In the genomic region with DNA sequence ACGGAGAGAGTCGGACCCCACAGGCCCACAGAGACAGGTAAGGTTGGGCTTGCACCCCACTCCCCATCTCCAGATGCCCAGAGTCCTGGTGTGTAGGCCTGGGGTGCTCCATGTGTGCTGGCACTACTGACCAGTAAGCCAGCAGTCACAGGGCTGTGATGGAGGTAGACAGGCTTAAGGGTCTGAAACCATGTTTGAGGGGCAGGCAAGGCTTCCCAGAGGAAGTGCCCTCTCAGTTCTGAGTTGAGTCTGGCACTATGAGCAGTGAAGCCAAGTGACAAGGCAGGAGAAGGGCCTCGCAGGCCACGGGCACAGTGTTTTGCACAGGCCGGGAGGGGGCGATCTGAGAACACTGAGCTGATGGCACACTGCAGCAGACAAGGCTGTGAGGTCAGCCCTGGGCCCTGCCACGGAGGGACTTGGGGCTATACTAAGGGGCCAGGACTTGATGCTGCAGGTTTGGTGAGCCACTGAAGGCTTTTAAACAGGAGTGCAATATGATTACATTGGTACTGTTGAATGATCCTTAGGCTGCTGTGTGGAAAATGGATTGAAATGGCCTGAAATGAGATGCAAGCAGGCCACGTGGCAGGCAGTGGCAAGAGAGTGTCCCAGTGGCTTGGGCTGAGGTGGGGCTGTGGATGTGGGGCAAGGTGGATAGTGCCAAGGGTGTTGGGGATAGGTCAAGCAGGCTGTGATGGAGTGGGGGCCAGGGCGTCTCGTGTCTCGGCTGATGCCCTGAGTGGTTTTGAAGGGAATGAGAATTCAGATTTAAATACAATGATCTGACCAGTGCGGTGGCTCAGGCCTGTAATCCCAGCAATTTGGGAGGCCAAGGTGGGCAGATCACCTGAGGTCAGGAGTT, we compare ENCODE assay signal across 1 cellular context.
TF ChIP-seq lines count a peak whose summit lies in the region.

No MANE protein-coding gene starts in this region.

TF ChIP-seq in HepG2, 621 proteins besides CTCF, POLR2A, EP300 and RAD21 (continues in another document):
- TF ChIP-seq, protein P1, sequence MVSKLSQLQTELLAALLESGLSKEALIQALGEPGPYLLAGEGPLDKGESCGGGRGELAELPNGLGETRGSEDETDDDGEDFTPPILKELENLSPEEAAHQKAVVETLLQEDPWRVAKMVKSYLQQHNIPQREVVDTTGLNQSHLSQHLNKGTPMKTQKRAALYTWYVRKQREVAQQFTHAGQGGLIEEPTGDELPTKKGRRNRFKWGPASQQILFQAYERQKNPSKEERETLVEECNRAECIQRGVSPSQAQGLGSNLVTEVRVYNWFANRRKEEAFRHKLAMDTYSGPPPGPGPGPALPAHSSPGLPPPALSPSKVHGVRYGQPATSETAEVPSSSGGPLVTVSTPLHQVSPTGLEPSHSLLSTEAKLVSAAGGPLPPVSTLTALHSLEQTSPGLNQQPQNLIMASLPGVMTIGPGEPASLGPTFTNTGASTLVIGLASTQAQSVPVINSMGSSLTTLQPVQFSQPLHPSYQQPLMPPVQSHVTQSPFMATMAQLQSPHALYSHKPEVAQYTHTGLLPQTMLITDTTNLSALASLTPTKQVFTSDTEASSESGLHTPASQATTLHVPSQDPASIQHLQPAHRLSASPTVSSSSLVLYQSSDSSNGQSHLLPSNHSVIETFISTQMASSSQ (IDR thresholded peaks at IDR 0.05; ENCODE audit: low read depth) = no peak
- TF ChIP-seq, protein P1 (CRISPR knock-in tag; IDR thresholded peaks at IDR 0.05; ENCODE audit: borderline replicate concordance) = peak; percentile 52; the same call in 1 of the 2 replicates
- TF ChIP-seq GATAD1 (CRISPR knock-in tag; IDR thresholded peaks at IDR 0.05) (peak; percentile 69), JUN (CRISPR knock-in tag; IDR thresholded peaks at IDR 0.05) (peak; percentile 62; the same call in 1 of the 2 replicates), POGZ (CRISPR knock-in tag; IDR thresholded peaks at IDR 0.05) (0 out of 2 replicates have a peak, but pooled peaks have one; percentile 3), ZBTB4 (CRISPR knock-in tag; IDR thresholded peaks at IDR 0.05; ENCODE audit: borderline replicate concordance) (peak; percentile 63; the same call in 1 of the 2 replicates), CBX2 (IDR thresholded peaks at IDR 0.05; ENCODE audit: low read depth, low read length) (no peak), CBX2 (CRISPR knock-in tag; IDR thresholded peaks at IDR 0.05; ENCODE audit: low read depth) (0 out of 2 replicates have a peak, but pooled peaks have one; percentile 55), ZNF580 (CRISPR knock-in tag; IDR thresholded peaks at IDR 0.05; ENCODE audit: borderline replicate concordance, low read depth) (peak; percentile 87; the same call in 1 of the 2 replicates), LCORL (IDR thresholded peaks at IDR 0.05) (no peak), LCORL (CRISPR knock-in tag; IDR thresholded peaks at IDR 0.05) (0 out of 2 replicates have a peak, but pooled peaks have one; percentile 57), ZFX (CRISPR knock-in tag; IDR thresholded peaks at IDR 0.05; ENCODE audit: low read depth) (peak; percentile 91), NFIC (IDR thresholded peaks at IDR 0.05; ENCODE audit: low read length) (no peak), ZNF788 (CRISPR knock-in tag; IDR thresholded peaks at IDR 0.05; ENCODE audit: borderline replicate concordance) (peak; percentile 64; the same call in 1 of the 2 replicates), ZNF138 (CRISPR knock-in tag; IDR thresholded peaks at IDR 0.05; ENCODE audit: low read depth) (peak; percentile 54; the same call in 1 of the 2 replicates), CCDC6 (CRISPR knock-in tag; IDR thresholded peaks at IDR 0.05) (no peak), ZNF33B (CRISPR knock-in tag; IDR thresholded peaks at IDR 0.05) (peak; percentile 71; the same call in 1 of the 2 replicates), KLF9 (CRISPR knock-in tag; IDR thresholded peaks at IDR 0.05; ENCODE audit: low read depth) (0 out of 2 replicates have a peak, but pooled peaks have one; percentile 36), SAP130 (CRISPR knock-in tag; IDR thresholded peaks at IDR 0.05; ENCODE audit: low read depth) (peak; percentile 45; the same call in 1 of the 2 replicates), SPEN (CRISPR knock-in tag; IDR thresholded peaks at IDR 0.05; ENCODE audit: low read depth) (peak; percentile 72; the same call in 1 of the 2 replicates), ZNF782 (CRISPR knock-in tag; IDR thresholded peaks at IDR 0.05; ENCODE audit: borderline replicate concordance) (peak; percentile 78; the same call in 1 of the 2 replicates), ZNF674 (CRISPR knock-in tag; IDR thresholded peaks at IDR 0.05; ENCODE audit: low read depth) (0 out of 2 replicates have a peak, but pooled peaks have one; percentile 15), ZZZ3 (CRISPR knock-in tag; IDR thresholded peaks at IDR 0.05; ENCODE audit: borderline replicate concordance) (0 out of 2 replicates have a peak, but pooled peaks have one; percentile 45), SOX13 (IDR thresholded peaks at IDR 0.05) (no peak), SOX13 (CRISPR knock-in tag; conservative IDR thresholded peaks at IDR 0.05 in 1 of 2, IDR thresholded peaks at IDR 0.05 in 1 of 2) (peak in 1 of 2 experiments; percentile 41; a peak in 1 of 4 replicates), GMEB1 (CRISPR knock-in tag; IDR thresholded peaks at IDR 0.05; ENCODE audit: borderline replicate concordance) (peak; percentile 26; the same call in 1 of the 2 replicates), TRIM24 (CRISPR knock-in tag; IDR thresholded peaks at IDR 0.05) (no peak; the same call in 1 of the 2 replicates), TMF1 (CRISPR knock-in tag; IDR thresholded peaks at IDR 0.05; ENCODE audit: low read depth) (peak; percentile 73; the same call in 1 of the 2 replicates)
- TF ChIP-seq, protein P2, sequence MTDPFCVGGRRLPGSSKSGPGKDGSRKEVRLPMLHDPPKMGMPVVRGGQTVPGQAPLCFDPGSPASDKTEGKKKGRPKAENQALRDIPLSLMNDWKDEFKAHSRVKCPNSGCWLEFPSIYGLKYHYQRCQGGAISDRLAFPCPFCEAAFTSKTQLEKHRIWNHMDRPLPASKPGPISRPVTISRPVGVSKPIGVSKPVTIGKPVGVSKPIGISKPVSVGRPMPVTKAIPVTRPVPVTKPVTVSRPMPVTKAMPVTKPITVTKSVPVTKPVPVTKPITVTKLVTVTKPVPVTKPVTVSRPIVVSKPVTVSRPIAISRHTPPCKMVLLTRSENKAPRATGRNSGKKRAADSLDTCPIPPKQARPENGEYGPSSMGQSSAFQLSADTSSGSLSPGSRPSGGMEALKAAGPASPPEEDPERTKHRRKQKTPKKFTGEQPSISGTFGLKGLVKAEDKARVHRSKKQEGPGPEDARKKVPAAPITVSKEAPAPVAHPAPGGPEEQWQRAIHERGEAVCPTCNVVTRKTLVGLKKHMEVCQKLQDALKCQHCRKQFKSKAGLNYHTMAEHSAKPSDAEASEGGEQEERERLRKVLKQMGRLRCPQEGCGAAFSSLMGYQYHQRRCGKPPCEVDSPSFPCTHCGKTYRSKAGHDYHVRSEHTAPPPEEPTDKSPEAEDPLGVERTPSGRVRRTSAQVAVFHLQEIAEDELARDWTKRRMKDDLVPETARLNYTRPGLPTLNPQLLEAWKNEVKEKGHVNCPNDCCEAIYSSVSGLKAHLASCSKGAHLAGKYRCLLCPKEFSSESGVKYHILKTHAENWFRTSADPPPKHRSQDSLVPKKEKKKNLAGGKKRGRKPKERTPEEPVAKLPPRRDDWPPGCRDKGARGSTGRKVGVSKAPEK (CRISPR knock-in tag; IDR thresholded peaks at IDR 0.05; ENCODE audit: borderline replicate concordance) = peak; percentile 88
- TF ChIP-seq, protein P3, sequence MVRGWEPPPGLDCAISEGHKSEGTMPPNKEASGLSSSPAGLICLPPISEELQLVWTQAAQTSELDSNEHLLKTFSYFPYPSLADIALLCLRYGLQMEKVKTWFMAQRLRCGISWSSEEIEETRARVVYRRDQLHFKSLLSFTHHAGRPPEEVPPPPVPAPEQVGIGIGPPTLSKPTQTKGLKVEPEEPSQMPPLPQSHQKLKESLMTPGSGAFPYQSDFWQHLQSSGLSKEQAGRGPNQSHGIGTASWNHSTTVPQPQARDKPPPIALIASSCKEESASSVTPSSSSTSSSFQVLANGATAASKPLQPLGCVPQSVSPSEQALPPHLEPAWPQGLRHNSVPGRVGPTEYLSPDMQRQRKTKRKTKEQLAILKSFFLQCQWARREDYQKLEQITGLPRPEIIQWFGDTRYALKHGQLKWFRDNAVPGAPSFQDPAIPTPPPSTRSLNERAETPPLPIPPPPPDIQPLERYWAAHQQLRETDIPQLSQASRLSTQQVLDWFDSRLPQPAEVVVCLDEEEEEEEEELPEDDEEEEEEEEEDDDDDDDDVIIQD (CRISPR knock-in tag; IDR thresholded peaks at IDR 0.05; ENCODE audit: low read depth) = peak; percentile 35; the same call in 1 of the 2 replicates
- TF ChIP-seq, protein P4, sequence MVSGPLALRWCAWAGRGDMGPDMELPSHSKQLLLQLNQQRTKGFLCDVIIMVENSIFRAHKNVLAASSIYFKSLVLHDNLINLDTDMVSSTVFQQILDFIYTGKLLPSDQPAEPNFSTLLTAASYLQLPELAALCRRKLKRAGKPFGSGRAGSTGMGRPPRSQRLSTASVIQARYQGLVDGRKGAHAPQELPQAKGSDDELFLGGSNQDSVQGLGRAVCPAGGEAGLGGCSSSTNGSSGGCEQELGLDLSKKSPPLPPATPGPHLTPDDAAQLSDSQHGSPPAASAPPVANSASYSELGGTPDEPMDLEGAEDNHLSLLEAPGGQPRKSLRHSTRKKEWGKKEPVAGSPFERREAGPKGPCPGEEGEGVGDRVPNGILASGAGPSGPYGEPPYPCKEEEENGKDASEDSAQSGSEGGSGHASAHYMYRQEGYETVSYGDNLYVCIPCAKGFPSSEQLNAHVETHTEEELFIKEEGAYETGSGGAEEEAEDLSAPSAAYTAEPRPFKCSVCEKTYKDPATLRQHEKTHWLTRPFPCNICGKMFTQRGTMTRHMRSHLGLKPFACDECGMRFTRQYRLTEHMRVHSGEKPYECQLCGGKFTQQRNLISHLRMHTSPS (CRISPR knock-in tag; IDR thresholded peaks at IDR 0.05; ENCODE audit: low read depth) = peak; percentile 75
- TF ChIP-seq, protein P5, sequence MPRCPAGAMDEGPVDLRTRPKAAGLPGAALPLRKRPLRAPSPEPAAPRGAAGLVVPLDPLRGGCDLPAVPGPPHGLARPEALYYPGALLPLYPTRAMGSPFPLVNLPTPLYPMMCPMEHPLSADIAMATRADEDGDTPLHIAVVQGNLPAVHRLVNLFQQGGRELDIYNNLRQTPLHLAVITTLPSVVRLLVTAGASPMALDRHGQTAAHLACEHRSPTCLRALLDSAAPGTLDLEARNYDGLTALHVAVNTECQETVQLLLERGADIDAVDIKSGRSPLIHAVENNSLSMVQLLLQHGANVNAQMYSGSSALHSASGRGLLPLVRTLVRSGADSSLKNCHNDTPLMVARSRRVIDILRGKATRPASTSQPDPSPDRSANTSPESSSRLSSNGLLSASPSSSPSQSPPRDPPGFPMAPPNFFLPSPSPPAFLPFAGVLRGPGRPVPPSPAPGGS (CRISPR knock-in tag; IDR thresholded peaks at IDR 0.05) = 0 out of 2 replicates have a peak, but pooled peaks have one; percentile 76
